8 cellular contexts compared by ENCODE assay signal in the genomic region with DNA sequence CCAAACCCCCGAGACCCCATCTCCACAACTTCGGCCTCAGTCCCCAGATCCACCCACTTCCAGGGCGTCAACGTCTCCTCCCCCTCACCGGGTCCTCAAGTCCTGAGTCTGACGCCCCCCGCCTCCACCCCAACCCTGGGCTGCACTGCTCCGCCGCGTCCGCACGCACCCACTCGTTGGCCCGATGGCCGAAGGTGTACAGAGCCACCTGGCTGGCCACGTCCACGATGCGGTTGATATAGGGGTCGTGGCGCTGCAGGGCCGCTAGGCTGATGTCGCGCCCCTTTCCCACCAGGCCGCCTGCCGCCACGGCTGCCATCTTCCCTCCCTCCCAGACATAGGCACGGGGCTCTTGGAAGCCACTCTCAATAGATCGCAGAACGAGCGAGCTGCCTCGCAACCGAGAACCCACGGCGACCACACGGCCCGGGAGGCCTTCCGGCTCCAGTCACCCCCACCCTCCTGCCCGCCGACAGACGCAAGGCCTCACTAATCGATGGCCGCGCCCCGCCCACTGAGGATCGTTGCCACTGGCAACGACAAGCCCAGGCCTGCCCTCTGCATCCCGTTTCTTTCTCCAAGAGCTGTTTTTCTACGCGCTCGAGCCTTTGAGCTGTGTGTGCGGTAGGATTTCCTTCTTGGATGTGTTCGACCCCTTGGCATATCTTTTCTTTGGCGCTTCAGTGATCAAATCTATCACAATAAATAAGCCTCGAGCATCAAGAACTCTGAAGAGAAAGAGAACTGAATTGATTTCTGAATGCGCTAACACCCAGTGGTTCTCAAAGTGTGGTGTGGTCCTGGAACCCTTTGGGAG. TPM values are rescaled to one million over a fixed set of nuclear protein-coding genes. Genes with fewer than 3 reads are reported as not detected.
A peak's percentile ranks its signal among the peaks of the same experiment; 100 is the strongest.
DNase-seq lines count a peak whose midpoint lies in the region; ATAC-seq and TF ChIP-seq lines count a peak whose summit lies in the region.

Gene DCP1B (minus strand): TSS at position 345 of the 817 bp plus-strand sequence. CDS start 26 bp downstream, at position 319.

- H3K27ac ChIP-seq in GM23338 (ENCODE audit: low read depth): peak within 1 kb of the TSS; percentile 95
- H3K27ac ChIP-seq in RWPE2 (ENCODE audit: poor library complexity, severe bottlenecking): peak within 1 kb of the TSS; percentile 71

- H3K4me3 ChIP-seq in GM23338 (peak within 1 kb of the TSS; percentile 94), LNCaP clone FGC (ENCODE audit: low read depth, low read length) (peak within 1 kb of the TSS; percentile 97), RWPE2 (ENCODE audit: severe bottlenecking) (peak within 1 kb of the TSS; percentile 82), fibroblast of mammary gland (ENCODE audit: control insufficient read depth, low read depth, low read length) (peak within 1 kb of the TSS; percentile 96)

- no peaks in the 10 kb centered on the region for H3K9me3 Mint-ChIP-seq in GM23338
- no peaks in the 10 kb centered on the region for H3K9me3 Mint-ChIP-seq in activated T-helper 2 cell treated with anti-CD3 and anti-CD28 coated beads, Interferon-gamma antibody, Interleukin-2, Interleukin-4, amounts not matched to agents 10 μg/mL and 5 μg/mL and 100 μg/mL, durations not matched to agents 14 hours and 24 hours and 36 hours
- H3K9me3 Mint-ChIP-seq in naive thymus-derived CD8-positive, alpha-beta T cell: no peaks in the 10 kb centered on the region

- no peak; a peak in 1 of 4 replicates for TF ChIP-seq CTCF in GM23338 (conservative IDR thresholded peaks at IDR 0.05; ENCODE audit: low read depth in 2 of 2)
- no peak for TF ChIP-seq CTCF in LNCaP clone FGC (IDR thresholded peaks at IDR 0.05; ENCODE audit: control insufficient read depth, extremely low read depth, insufficient read depth)
- TF ChIP-seq CTCF in RWPE2 (IDR thresholded peaks at IDR 0.05; ENCODE audit: poor library complexity, severe bottlenecking): no peak
- TF ChIP-seq CTCF in fibroblast of mammary gland (conservative IDR thresholded peaks at IDR 0.05; ENCODE audit: control insufficient read depth, insufficient read depth, low read depth, low read length): no peak

- peak within 1 kb of the TSS; percentile 89; the same call in 1 of the 2 replicates for H2AFZ ChIP-seq in GM23338

- intact Hi-C loops in activated T-helper 2 cell treated with anti-CD3 and anti-CD28 coated beads, Interferon-gamma antibody, Interleukin-2, Interleukin-4, amounts not matched to agents 10 μg/mL and 5 μg/mL and 100 μg/mL, durations not matched to agents 14 hours and 24 hours and 36 hours (cut with micrococcal nuclease): loop anchor here (1.0 to 2.0 kb wide), 2 partner anchors 208 to 342 kb away; no protein-coding TSS in a partner anchor

- DNase-seq in EH (ENCODE audit: low read depth) (peak; percentile 96), GM23338 (ENCODE audit: low spot score) (peak; percentile 98), LNCaP clone FGC (ENCODE audit: low read depth) (peak; percentile 95), RWPE2 (ENCODE audit: low spot score) (peak; percentile 98), fibroblast of mammary gland (ENCODE audit: low read depth) (peak; percentile 97)
- DNase-seq in activated T-helper 2 cell treated with anti-CD3 and anti-CD28 coated beads, Interferon-gamma antibody, Interleukin-2, Interleukin-4, amounts not matched to agents 10 μg/mL and 5 μg/mL and 100 μg/mL, durations not matched to agents 14 hours and 24 hours and 36 hours (ENCODE audit: low spot score): peak; percentile 93
- DNase-seq in naive thymus-derived CD8-positive, alpha-beta T cell: peak; percentile 82 to 96 (median 90)
- peak; percentile 78 to 91 (median 87) for DNase-seq in stimulated activated naive CD4-positive, alpha-beta T cell (lab: John Stamatoyannopoulos, UW)

- H4K20me1 ChIP-seq in GM23338 (replicated peaks; ENCODE audit: insufficient read depth): no peaks in the 10 kb centered on the region

- H3K4me2 ChIP-seq in GM23338: peak within 1 kb of the TSS; percentile 94

- peak within 1 kb of the TSS; percentile 97 for H3K27ac Mint-ChIP-seq in GM23338
- H3K27ac Mint-ChIP-seq in activated T-helper 2 cell treated with anti-CD3 and anti-CD28 coated beads, Interferon-gamma antibody, Interleukin-2, Interleukin-4, amounts not matched to agents 10 μg/mL and 5 μg/mL and 100 μg/mL, durations not matched to agents 14 hours and 24 hours and 36 hours: peak within 1 kb of the TSS; percentile 96
- H3K27ac Mint-ChIP-seq in naive thymus-derived CD8-positive, alpha-beta T cell: peak within 1 kb of the TSS; percentile 93 to 100 (median 98)

- POLR2A ChIA-PET in naive thymus-derived CD8-positive, alpha-beta T cell (lab: Charles Lee): interaction anchor here (0.6 to 1.4 kb wide), 5 partner anchors 10 to 403 kb away, joined by 3 to 6 read pairs (median 3); no protein-coding TSS in a partner anchor

- H3K4me1 ChIP-seq in GM23338 (ENCODE audit: insufficient read depth): peaks cover 26% of the 10 kb centered on the region
- peaks cover 8% of the 10 kb centered on the region for H3K4me1 ChIP-seq in RWPE2 (ENCODE audit: insufficient read depth, poor library complexity, severe bottlenecking)

- no peaks in the 10 kb centered on the region for H3K36me3 ChIP-seq in GM23338 (ENCODE audit: insufficient read depth)
- H3K36me3 ChIP-seq in RWPE2 (ENCODE audit: low read depth): no peaks in the 10 kb centered on the region

- peaks cover 44% of the 10 kb centered on the region for H3K79me2 ChIP-seq in GM23338 (replicated peaks; ENCODE audit: insufficient read depth)

- no peaks in the 10 kb centered on the region for H3K27me3 ChIP-seq in GM23338 (ENCODE audit: insufficient read depth)
- no peaks in the 10 kb centered on the region for H3K27me3 ChIP-seq in RWPE2 (ENCODE audit: insufficient read depth, poor library complexity, severe bottlenecking)

- peak; percentile 99 for ATAC-seq in GM23338
- peak; percentile 98 for ATAC-seq in RWPE2 (ENCODE audit: low read depth)
- ATAC-seq in naive thymus-derived CD8-positive, alpha-beta T cell: peak; percentile 98 to 99

- peaks cover 2% of the 10 kb centered on the region for H3K27me3 Mint-ChIP-seq in GM23338 (ENCODE audit: insufficient read depth, low read depth, poor library complexity)
- peaks cover 6% of the 10 kb centered on the region for H3K27me3 Mint-ChIP-seq in activated T-helper 2 cell treated with anti-CD3 and anti-CD28 coated beads, Interferon-gamma antibody, Interleukin-2, Interleukin-4, amounts not matched to agents 10 μg/mL and 5 μg/mL and 100 μg/mL, durations not matched to agents 14 hours and 24 hours and 36 hours (ENCODE audit: low read depth)
- no peaks in the 10 kb centered on the region for H3K27me3 Mint-ChIP-seq in naive thymus-derived CD8-positive, alpha-beta T cell

- peaks cover 36% of the 10 kb centered on the region for H3K4me1 Mint-ChIP-seq in GM23338
- peaks cover 16% of the 10 kb centered on the region for H3K4me1 Mint-ChIP-seq in activated T-helper 2 cell treated with anti-CD3 and anti-CD28 coated beads, Interferon-gamma antibody, Interleukin-2, Interleukin-4, amounts not matched to agents 10 μg/mL and 5 μg/mL and 100 μg/mL, durations not matched to agents 14 hours and 24 hours and 36 hours (ENCODE audit: low read depth)
- peaks cover 19 to 41% (median 34%) of the 10 kb centered on the region in 4 donors for H3K4me1 Mint-ChIP-seq in naive thymus-derived CD8-positive, alpha-beta T cell

- H3F3A ChIP-seq in GM23338 (replicated peaks; ENCODE audit: low read depth): no peaks in the 10 kb centered on the region

- peak within 1 kb of the TSS; percentile 89 for H3K4me3 Mint-ChIP-seq in GM23338
- peak within 1 kb of the TSS; percentile 97 for H3K4me3 Mint-ChIP-seq in activated T-helper 2 cell treated with anti-CD3 and anti-CD28 coated beads, Interferon-gamma antibody, Interleukin-2, Interleukin-4, amounts not matched to agents 10 μg/mL and 5 μg/mL and 100 μg/mL, durations not matched to agents 14 hours and 24 hours and 36 hours (ENCODE audit: low read depth)
- H3K4me3 Mint-ChIP-seq in naive thymus-derived CD8-positive, alpha-beta T cell: peak within 1 kb of the TSS; percentile 96 to 99 (median 98)

- no peaks in the 10 kb centered on the region for H3K9me3 ChIP-seq in RWPE2 (ENCODE audit: severe bottlenecking)

- no peaks in the 10 kb centered on the region for H3K9me2 ChIP-seq in GM23338 (ENCODE audit: insufficient read depth)

- H3K36me3 Mint-ChIP-seq in GM23338 (ENCODE audit: low read depth): no peaks in the 10 kb centered on the region
- H3K36me3 Mint-ChIP-seq in activated T-helper 2 cell treated with anti-CD3 and anti-CD28 coated beads, Interferon-gamma antibody, Interleukin-2, Interleukin-4, amounts not matched to agents 10 μg/mL and 5 μg/mL and 100 μg/mL, durations not matched to agents 14 hours and 24 hours and 36 hours (ENCODE audit: low read depth): peaks cover 3% of the 10 kb centered on the region
- H3K36me3 Mint-ChIP-seq in naive thymus-derived CD8-positive, alpha-beta T cell: peaks cover 0 to 4% (median 0%) of the 10 kb centered on the region in 3 donors

TF ChIP-seq in GM23338, 12 proteins besides CTCF, POLR2A, EP300 and RAD21 (continues in another document):
- no peak for TF ChIP-seq ZNF114 (CRISPR knock-in tag; IDR thresholded peaks at IDR 0.05)
- TF ChIP-seq STAT1 (IDR thresholded peaks at IDR 0.05; ENCODE audit: unreplicated experiment): no peak
- no peak for TF ChIP-seq ZNF331 (CRISPR knock-in tag; IDR thresholded peaks at IDR 0.05; ENCODE audit: low read depth)
- TF ChIP-seq, protein P1, sequence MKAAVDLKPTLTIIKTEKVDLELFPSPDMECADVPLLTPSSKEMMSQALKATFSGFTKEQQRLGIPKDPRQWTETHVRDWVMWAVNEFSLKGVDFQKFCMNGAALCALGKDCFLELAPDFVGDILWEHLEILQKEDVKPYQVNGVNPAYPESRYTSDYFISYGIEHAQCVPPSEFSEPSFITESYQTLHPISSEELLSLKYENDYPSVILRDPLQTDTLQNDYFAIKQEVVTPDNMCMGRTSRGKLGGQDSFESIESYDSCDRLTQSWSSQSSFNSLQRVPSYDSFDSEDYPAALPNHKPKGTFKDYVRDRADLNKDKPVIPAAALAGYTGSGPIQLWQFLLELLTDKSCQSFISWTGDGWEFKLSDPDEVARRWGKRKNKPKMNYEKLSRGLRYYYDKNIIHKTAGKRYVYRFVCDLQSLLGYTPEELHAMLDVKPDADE (IDR thresholded peaks at IDR 0.05): peak; percentile 68; the same call in 1 of the 2 replicates
- TF ChIP-seq POLR2AphosphoS5 (IDR thresholded peaks at IDR 0.05; ENCODE audit: low read depth): peak; percentile 85
- TF ChIP-seq CREB1 (CRISPR knock-in tag; IDR thresholded peaks at IDR 0.05; ENCODE audit: low read depth): peak; percentile 13; the same call in 1 of the 2 replicates
- no peak for TF ChIP-seq EZH2 (IDR thresholded peaks at IDR 0.05; ENCODE audit: low read depth, unreplicated experiment)

RNA-seq across cellular contexts. Expression of gene DCP1B, which starts in this region (rescaled TPM):
- 28.6 and 29.8 TPM in 2 replicates for total RNA-seq in GM23338 (2014; rRNA removed; shearing (Covaris generic))
- 18.9 and 24.4 TPM in 2 replicates for polyA plus RNA-seq in GM23338 (2016; fragmentation: Nextera tagmentation; extraction: Ambion mirVana)
- total RNA-seq in activated T-helper 2 cell treated with anti-CD3 and anti-CD28 coated beads, Interferon-gamma antibody, Interleukin-2, Interleukin-4, amounts not matched to agents 10 μg/mL and 5 μg/mL and 100 μg/mL, durations not matched to agents 14 hours and 24 hours and 36 hours: 9.2 and 10.2 TPM in 2 replicates
- total RNA-seq in naive thymus-derived CD8-positive, alpha-beta T cell: 10 to 100 TPM; 20.9 to 23.2 TPM
- 10 to 100 TPM; 10.0 to 24.4 (median 16.1) TPM for polyA plus RNA-seq in naive thymus-derived CD8-positive, alpha-beta T cell

Comparison
In these comparisons a context has a peak if more than half of its experiments do, and no peak if none do; other contexts are left out.
1. Peak in every context shown above with its lines: DNase-seq, ATAC-seq, H3K4me3 ChIP-seq and H3K27ac ChIP-seq.